In the genomic region with DNA sequence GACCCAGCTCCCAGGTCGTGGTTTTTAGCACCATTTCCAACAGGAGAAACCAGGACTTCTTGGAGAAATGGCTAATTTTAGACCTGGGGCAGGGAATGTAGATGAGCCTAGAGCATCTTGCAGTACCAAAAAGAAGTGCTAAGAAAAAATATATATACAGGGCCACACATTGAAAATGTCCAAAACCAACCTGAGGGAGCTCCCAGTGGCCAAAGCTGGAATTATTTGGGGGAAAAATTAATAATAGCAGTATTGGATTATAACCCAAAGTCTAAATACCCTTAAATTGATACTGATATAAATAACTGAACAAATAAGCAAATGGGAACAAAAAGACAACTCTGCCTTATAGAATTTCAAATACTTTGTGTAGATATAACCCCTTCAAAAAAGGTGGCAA, we compare ENCODE assay signal across 11 cellular contexts.
DNase-seq lines count a peak whose midpoint lies in the region; ATAC-seq and TF ChIP-seq lines count a peak whose summit lies in the region.
"Had no signal": no experiment of that assay in that cellular context is flagged by ENCODE, and none has a peak within 500 bp of the region (broad histone marks: within the 10 kb centered on the region; RNA-seq: fewer than 3 reads in every experiment).

No MANE protein-coding gene starts in this region.

- no peaks in the 10 kb centered on the region for H3K9me2 ChIP-seq in PC-3 (replicated peaks; ENCODE audit: low read length)

- H3K27me3 Mint-ChIP-seq in osteocyte (ENCODE audit: unreplicated experiment), result no peaks in the 10 kb centered on the region

- H3K36me3 ChIP-seq in DND-41 (ENCODE audit: insufficient read depth, low read length), result no peaks in the 10 kb centered on the region
- H3K36me3 ChIP-seq in PC-3 (ENCODE audit: low read depth, low read length), result peaks cover 6% of the 10 kb centered on the region; the same call in 1 of the 2 replicates

- TF ChIP-seq CTCF in DND-41 (IDR thresholded peaks at IDR 0.05; ENCODE audit: borderline replicate concordance, extremely low read depth, low read length, poor library complexity, severe bottlenecking), result peak; percentile 11
- peak; percentile 69 for TF ChIP-seq CTCF in PC-3 (conservative IDR thresholded peaks at IDR 0.05; ENCODE audit: low read depth, low read length)
- TF ChIP-seq CTCF in epithelial cell of proximal tubule (conservative IDR thresholded peaks at IDR 0.05; ENCODE audit: low read depth, low read length), result peak; percentile 55
- peak; percentile 50 for TF ChIP-seq CTCF in osteocyte (IDR thresholded peaks at IDR 0.05)

- POLR2A ChIA-PET in PC-3 (lab: Charles Lee; ENCODE audit: unreplicated experiment), result no interaction called here

- H4K20me1 ChIP-seq in DND-41 (ENCODE audit: insufficient read depth, low read length) (no peaks in the 10 kb centered on the region), PC-3 (ENCODE audit: low read length) (no peaks in the 10 kb centered on the region)

- H3F3A ChIP-seq in PC-3 (ENCODE audit: low read length, unreplicated experiment), result no peaks in the 10 kb centered on the region

- peaks cover 17% of the 10 kb centered on the region for H3K4me1 Mint-ChIP-seq in osteocyte (ENCODE audit: unreplicated experiment)

- peaks cover 7% of the 10 kb centered on the region for H3K27me3 ChIP-seq in DND-41 (ENCODE audit: insufficient read depth, low read length, poor library complexity)
- H3K27me3 ChIP-seq in PC-3 (ENCODE audit: low read length), result no peaks in the 10 kb centered on the region

- H3K27ac ChIP-seq in DND-41 (ENCODE audit: low read length) (no peak overlapping the region), PC-3 (ENCODE audit: low read length) (no peak overlapping the region)

- intact Hi-C loops in PC-3 (cut with micrococcal nuclease), result loop anchor here (2.0 to 5.0 kb wide), 2 partner anchors 75 to 153 kb away; no protein-coding TSS in a partner anchor

- CTCF ChIA-PET in PC-3 (lab: Charles Lee), result interaction anchor here (0.6 to 1.0 kb wide), 2 partner anchors 73 to 142 kb away, joined by 3 to 5 read pairs; no protein-coding TSS in a partner anchor

- H3K9me3 ChIP-seq in DND-41 (ENCODE audit: insufficient read depth, low read length, severe bottlenecking) (no peaks in the 10 kb centered on the region), PC-3 (ENCODE audit: low read length) (0 out of 2 replicates have a peak, but pooled peaks cover 4% of the 10 kb centered on the region)

- no peaks in the 10 kb centered on the region for H3K4me1 ChIP-seq in DND-41 (ENCODE audit: insufficient read depth, low read length)
- H3K4me1 ChIP-seq in PC-3 (ENCODE audit: insufficient read depth, low read length), result no peaks in the 10 kb centered on the region

- H3K4me3 ChIP-seq in DND-41 (ENCODE audit: low read depth in 1 of 2, low read length in 2 of 2) (no peak overlapping the region), PC-3 (ENCODE audit: low read length) (no peak overlapping the region), epithelial cell of proximal tubule (ENCODE audit: low read depth, low read length) (no peak overlapping the region)

- H3K9ac ChIP-seq in DND-41 (ENCODE audit: low read depth, low read length) (no peak overlapping the region), PC-3 (ENCODE audit: low read length) (no peak overlapping the region)

- ATAC-seq in DND-41 (ENCODE audit: insufficient read depth, low read depth) (no peak), PC-3 (0 out of 2 replicates have a peak, but pooled peaks have one; percentile 22), HG02588 (IDR thresholded peaks at IDR 0.05; ENCODE audit: unreplicated experiment) (no peak), GM18511 (IDR thresholded peaks at IDR 0.05; ENCODE audit: unreplicated experiment) (no peak)

- peaks cover 17% of the 10 kb centered on the region for H3K9me3 Mint-ChIP-seq in osteocyte (ENCODE audit: unreplicated experiment)

- no TSS peak for BruUV-seq in PC-3 (replicated peaks; lab: Mats Ljungman, UMichigan)

- no peak overlapping the region for H3K27ac Mint-ChIP-seq in osteocyte (ENCODE audit: unreplicated experiment)

- peaks cover 56% of the 10 kb centered on the region for H3K36me3 Mint-ChIP-seq in osteocyte (ENCODE audit: unreplicated experiment)

- DNase-seq in DND-41, result no peak
- DNase-seq in PC-3, result peak; percentile 31
- DNase-seq in epithelial cell of proximal tubule (ENCODE audit: low read depth), result no peak
- DNase-seq in osteocyte (ENCODE audit: extremely low spot score, unreplicated experiment), result no peak
- no peak for DNase-seq in NCI-H1105 (lab: John Stamatoyannopoulos, UW)
- DNase-seq in SK-N-DZ (ENCODE audit: low spot score), result no peak
- DNase-seq: aorta, DMS79, KG1 had no signal

- H2AFZ ChIP-seq in DND-41 (ENCODE audit: low read depth, low read length), result no peak overlapping the region
- H2AFZ ChIP-seq in PC-3 (ENCODE audit: low read length), result no peak overlapping the region

- no peaks in the 10 kb centered on the region for H3K79me2 ChIP-seq in DND-41 (ENCODE audit: insufficient read depth, low read length)
- H3K79me2 ChIP-seq in PC-3 (ENCODE audit: low read length), result no peaks in the 10 kb centered on the region

- H3K4me2 ChIP-seq in DND-41 (ENCODE audit: insufficient read depth, low read length), result no peak overlapping the region
- H3K4me2 ChIP-seq in PC-3 (ENCODE audit: low read length), result no peak overlapping the region

- H3K4me3 Mint-ChIP-seq in osteocyte (ENCODE audit: unreplicated experiment), result no peak overlapping the region

Comparison
In these comparisons a context has a peak if more than half of its experiments do, and no peak if none do; other contexts are left out.
1. CTCF ChIP-seq: peak in every context shown above with its lines; median percentile 69 in PC-3; 55 in epithelial cell of proximal tubule; 50 in osteocyte; 11 in DND-41.